In the genomic region with DNA sequence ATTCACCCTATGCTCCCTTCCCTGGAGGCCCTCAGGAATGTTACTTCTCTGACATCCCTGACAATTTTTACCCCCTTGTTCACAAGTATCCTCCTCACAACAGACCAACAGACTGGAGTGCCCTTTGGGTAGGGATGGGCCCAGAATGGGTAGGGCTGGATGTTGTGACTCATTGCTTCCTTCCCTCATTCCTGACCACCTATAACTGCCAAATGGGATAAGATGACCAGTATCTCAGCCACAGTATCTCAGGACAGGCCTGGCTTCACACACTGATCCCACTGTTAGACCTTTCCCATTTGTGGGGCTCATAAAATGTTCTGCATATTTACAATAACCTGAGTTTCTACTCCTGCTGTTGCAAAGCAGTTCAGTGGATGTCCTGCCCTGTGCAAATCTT, we compare ENCODE assay signal across 1 cellular context.
TF ChIP-seq lines count a peak whose summit lies in the region.

No MANE protein-coding gene starts in this region.

TF ChIP-seq in GM23338, 12 proteins besides CTCF, POLR2A, EP300 and RAD21 (continued from another document):
- TF ChIP-seq, protein P1, sequence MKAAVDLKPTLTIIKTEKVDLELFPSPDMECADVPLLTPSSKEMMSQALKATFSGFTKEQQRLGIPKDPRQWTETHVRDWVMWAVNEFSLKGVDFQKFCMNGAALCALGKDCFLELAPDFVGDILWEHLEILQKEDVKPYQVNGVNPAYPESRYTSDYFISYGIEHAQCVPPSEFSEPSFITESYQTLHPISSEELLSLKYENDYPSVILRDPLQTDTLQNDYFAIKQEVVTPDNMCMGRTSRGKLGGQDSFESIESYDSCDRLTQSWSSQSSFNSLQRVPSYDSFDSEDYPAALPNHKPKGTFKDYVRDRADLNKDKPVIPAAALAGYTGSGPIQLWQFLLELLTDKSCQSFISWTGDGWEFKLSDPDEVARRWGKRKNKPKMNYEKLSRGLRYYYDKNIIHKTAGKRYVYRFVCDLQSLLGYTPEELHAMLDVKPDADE (IDR thresholded peaks at IDR 0.05): no peak
